Comparison of ENCODE assay signal across 8 cellular contexts in genomic region chr2:8535821-8536685, GRCh38.
DNase-seq lines count a peak whose midpoint lies in the region; ATAC-seq and TF ChIP-seq lines count a peak whose summit lies in the region.

No MANE protein-coding gene starts in this region.

- H3K36me3 ChIP-seq in left lung (no peaks in the 10 kb centered on the region), transverse colon (no peaks in the 10 kb centered on the region), gastrocnemius medialis (no peaks in the 10 kb centered on the region)

- WGBS in transverse colon (ENCODE audit: low coverage in 1 of 2), 2 donors, result 84% methylated on average over 19 of the region's 19 CpGs; no CpG with 5 or more reads in 1 of the 2 donors

- CTCF ChIA-PET in activated CD8-positive, alpha-beta memory T cell treated with anti-CD3 and anti-CD28 coated beads, Interleukin-2, amount 10 ng/mL, durations not matched to agents 7 days and 5 days (lab: Charles Lee), result interaction anchor here (0.6 to 10.1 kb wide), 3 partner anchors 12 to 131 kb away, joined by 3 to 117 read pairs (median 3); no protein-coding TSS in a partner anchor

- H3K36me3 Mint-ChIP-seq in activated CD8-positive, alpha-beta memory T cell treated with anti-CD3 and anti-CD28 coated beads, Interleukin-2, amount 10 ng/mL, durations not matched to agents 7 days and 5 days, result peaks cover 14% of the 10 kb centered on the region

- peak overlapping the region; percentile 49 to 86 for H3K27ac ChIP-seq in left lung
- peak overlapping the region; percentile 0 to 41 (median 32) for H3K27ac ChIP-seq in transverse colon
- H3K27ac ChIP-seq in gastrocnemius medialis, result peak overlapping the region in 1 of 4 donors; percentile 57

- in situ Hi-C loops in transverse colon (cut with MboI; ENCODE audit: low pct_ligation_motif_present in 1 of 4, low pct_unique_long_range_greater_than_20kb in 1 of 4, low sequenced_read_pairs in 3 of 4), result no loop called here
- in situ Hi-C loops in gastrocnemius medialis (cut with MboI; ENCODE audit: low sequenced_read_pairs in 4 of 4), result no loop called here

- peak; percentile 67 for DNase-seq in activated effector memory CD4-positive, alpha-beta T cell treated with anti-CD3 and anti-CD28 coated beads, Interleukin-2, amount 50 U/mL, for 16 hours
- no peak for DNase-seq in activated effector memory CD4-positive, alpha-beta T cell treated with Interleukin-2 at 50 U/mL for 16 hours
- DNase-seq in activated CD8-positive, alpha-beta memory T cell treated with anti-CD3 and anti-CD28 coated beads, Interleukin-2, amount 10 ng/mL, durations not matched to agents 7 days and 5 days, result no peak
- DNase-seq in left lung (peak in 1 of 2 donors; percentile 34), transverse colon (no peak), gastrocnemius medialis (no peak)
- no peak for DNase-seq in stimulated activated CD4-positive, alpha-beta T cell treated with anti-CD3 and anti-CD28 coated beads, Interleukin-15, amount 100 ng/mL, for 24 hours

- H3K9me3 Mint-ChIP-seq in activated CD8-positive, alpha-beta memory T cell treated with anti-CD3 and anti-CD28 coated beads, Interleukin-2, amount 10 ng/mL, durations not matched to agents 7 days and 5 days (ENCODE audit: low read depth), result peaks cover 6% of the 10 kb centered on the region

- no peak for ATAC-seq in activated CD8-positive, alpha-beta memory T cell treated with anti-CD3 and anti-CD28 coated beads, Interleukin-2, amount 10 ng/mL, durations not matched to agents 7 days and 5 days
- ATAC-seq in left lung, result no peak
- ATAC-seq in gastrocnemius medialis, result no peak
- ATAC-seq in GM18870 (IDR thresholded peaks at IDR 0.05; ENCODE audit: unreplicated experiment), result no peak

- H3K27me3 ChIP-seq in left lung, result no peaks in the 10 kb centered on the region
- H3K27me3 ChIP-seq in transverse colon, result no peaks in the 10 kb centered on the region
- no peaks in the 10 kb centered on the region for H3K27me3 ChIP-seq in gastrocnemius medialis

- peaks cover 33 to 71% of the 10 kb centered on the region in 2 donors for H3K4me1 ChIP-seq in left lung
- H3K4me1 ChIP-seq in transverse colon, result peaks cover 4 to 44% (median 25%) of the 10 kb centered on the region in 4 donors
- H3K4me1 ChIP-seq in gastrocnemius medialis, result peaks cover 8 to 20% of the 10 kb centered on the region in 2 donors

- TF ChIP-seq CTCF in left lung (IDR thresholded peaks at IDR 0.05), result no peak
- no peak for TF ChIP-seq CTCF in transverse colon (IDR thresholded peaks at IDR 0.05)
- TF ChIP-seq CTCF in gastrocnemius medialis (IDR thresholded peaks at IDR 0.05 in 4 of 5, conservative IDR thresholded peaks at IDR 0.05 in 1 of 5), result no peak

- no peaks in the 10 kb centered on the region for H3K27me3 Mint-ChIP-seq in activated CD8-positive, alpha-beta memory T cell treated with anti-CD3 and anti-CD28 coated beads, Interleukin-2, amount 10 ng/mL, durations not matched to agents 7 days and 5 days

- no peak overlapping the region for H3K4me3 Mint-ChIP-seq in activated CD8-positive, alpha-beta memory T cell treated with anti-CD3 and anti-CD28 coated beads, Interleukin-2, amount 10 ng/mL, durations not matched to agents 7 days and 5 days

- peak overlapping the region; percentile 47 for H3K27ac Mint-ChIP-seq in activated CD8-positive, alpha-beta memory T cell treated with anti-CD3 and anti-CD28 coated beads, Interleukin-2, amount 10 ng/mL, durations not matched to agents 7 days and 5 days

- TF ChIP-seq POLR2A in transverse colon (IDR thresholded peaks at IDR 0.05), result no peak
- TF ChIP-seq POLR2A in gastrocnemius medialis (IDR thresholded peaks at IDR 0.05), result no peak

- H3K4me3 ChIP-seq in left lung (no peak overlapping the region), transverse colon (no peak overlapping the region), gastrocnemius medialis (no peak overlapping the region)

- TF ChIP-seq EP300 in transverse colon (IDR thresholded peaks at IDR 0.05; ENCODE audit: low read depth), result no peak

- H3K9me3 ChIP-seq in left lung (peaks cover 0 to 13% of the 10 kb centered on the region in 2 donors), transverse colon (peaks cover 0 to 8% of the 10 kb centered on the region in 2 donors), gastrocnemius medialis (no peaks in the 10 kb centered on the region)

- H3K4me1 Mint-ChIP-seq in activated CD8-positive, alpha-beta memory T cell treated with anti-CD3 and anti-CD28 coated beads, Interleukin-2, amount 10 ng/mL, durations not matched to agents 7 days and 5 days, result peaks cover 39% of the 10 kb centered on the region

- intact Hi-C loops in left lung (cut with DNase I), result no loop called here
- intact Hi-C loops in transverse colon (cut with DNase I; ENCODE audit: low total_unique reads), result no loop called here
- intact Hi-C loops in gastrocnemius medialis (cut with DNase I; ENCODE audit: low total_unique reads), result no loop called here
